In the genomic region with DNA sequence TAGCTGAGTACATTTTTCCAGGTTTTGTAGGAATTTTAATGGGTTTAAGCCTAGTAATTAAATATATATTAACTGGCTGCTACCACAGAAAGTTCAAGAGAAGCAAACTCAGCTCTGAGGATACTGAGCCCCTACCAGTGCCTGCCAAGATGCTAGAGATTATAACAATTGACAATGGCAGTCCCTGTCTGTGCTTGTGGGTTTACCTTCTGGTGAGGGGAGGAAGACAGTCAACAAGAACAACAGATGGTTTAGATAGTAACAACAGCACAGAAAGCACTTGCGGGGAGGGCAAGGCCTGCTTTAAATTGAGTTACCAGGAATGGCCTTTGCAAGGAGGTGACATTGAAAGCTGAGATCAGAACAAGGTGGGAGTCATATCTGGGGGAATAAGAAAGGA, we compare ENCODE assay signal across 2 cellular contexts.
TF ChIP-seq lines count a peak whose summit lies in the region.

No MANE protein-coding gene starts in this region.

TF ChIP-seq in SK-N-SH, 30 proteins besides CTCF, POLR2A, EP300 and RAD21:
- TF ChIP-seq FOXM1 (IDR thresholded peaks at IDR 0.05; ENCODE audit: low read depth) (no peak), RXRA (IDR thresholded peaks at IDR 0.05; ENCODE audit: borderline replicate concordance, low read depth) (no peak), SMC3 (IDR thresholded peaks at IDR 0.05; ENCODE audit: low read depth, low read length) (no peak), GATA2 (CRISPR knock-in tag; IDR thresholded peaks at IDR 0.05) (peak; percentile 18; the same call in 1 of the 2 replicates), TAF1 (IDR thresholded peaks at IDR 0.05; ENCODE audit: borderline replicate concordance, low read depth, low read length) (no peak), EZH2phosphoT487 (IDR thresholded peaks at IDR 0.05; ENCODE audit: borderline replicate concordance, low read depth) (no peak), JUND (IDR thresholded peaks at IDR 0.05) (no peak), TCF12 (IDR thresholded peaks at IDR 0.05) (peak; percentile 18; the same call in 1 of the 2 replicates), SIN3A (IDR thresholded peaks at IDR 0.05; ENCODE audit: borderline replicate concordance, low read depth, low read length) (no peak), ZBTB33 (IDR thresholded peaks at IDR 0.05; ENCODE audit: borderline replicate concordance, low read depth) (no peak)

TF ChIP-seq in H1, 55 proteins besides CTCF, POLR2A, EP300 and RAD21:
- TF ChIP-seq FOSL1 (IDR thresholded peaks at IDR 0.05; ENCODE audit: insufficient read depth, low read depth, low read length) (no peak), SP4 (IDR thresholded peaks at IDR 0.05; ENCODE audit: low read length) (no peak), BCL11A (IDR thresholded peaks at IDR 0.05; ENCODE audit: low read depth in 2 of 2, low read length in 2 of 2) (no peak), CHD2 (IDR thresholded peaks at IDR 0.05; ENCODE audit: low read length) (no peak), RFX5 (IDR thresholded peaks at IDR 0.05; ENCODE audit: borderline replicate concordance, low read depth, low read length) (no peak), JUN (IDR thresholded peaks at IDR 0.05; ENCODE audit: low read depth, low read length) (no peak), GABPA (IDR thresholded peaks at IDR 0.05; ENCODE audit: borderline replicate concordance, insufficient read depth, low read length) (no peak), GTF2F1 (IDR thresholded peaks at IDR 0.05; ENCODE audit: borderline replicate concordance, low read depth, low read length) (no peak), KDM1A (IDR thresholded peaks at IDR 0.05; ENCODE audit: borderline replicate concordance, low read length) (no peak), NANOG (IDR thresholded peaks at IDR 0.05; ENCODE audit: insufficient read depth, low read depth, low read length, poor library complexity, severe bottlenecking) (no peak), PHF8 (conservative IDR thresholded peaks at IDR 0.05; ENCODE audit: low read depth, low read length) (no peak), POU5F1 (IDR thresholded peaks at IDR 0.05; ENCODE audit: low read depth, low read length) (no peak), RNF2 (IDR thresholded peaks at IDR 0.05; ENCODE audit: borderline replicate concordance, low read depth, low read length, missing control alignments, poor library complexity, severe bottlenecking) (no peak), NRF1 (IDR thresholded peaks at IDR 0.05; ENCODE audit: low read depth, low read length) (no peak), CBX5 (IDR thresholded peaks at IDR 0.05; ENCODE audit: low read depth, low read length) (no peak), CREB1 (IDR thresholded peaks at IDR 0.05) (no peak), CBX8 (IDR thresholded peaks at IDR 0.05; ENCODE audit: borderline replicate concordance, low read depth, low read length) (no peak)
- TF ChIP-seq, protein P1, sequence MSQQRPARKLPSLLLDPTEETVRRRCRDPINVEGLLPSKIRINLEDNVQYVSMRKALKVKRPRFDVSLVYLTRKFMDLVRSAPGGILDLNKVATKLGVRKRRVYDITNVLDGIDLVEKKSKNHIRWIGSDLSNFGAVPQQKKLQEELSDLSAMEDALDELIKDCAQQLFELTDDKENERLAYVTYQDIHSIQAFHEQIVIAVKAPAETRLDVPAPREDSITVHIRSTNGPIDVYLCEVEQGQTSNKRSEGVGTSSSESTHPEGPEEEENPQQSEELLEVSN (IDR thresholded peaks at IDR 0.05): no peak
